ENCODE assay signal across 15 cellular contexts in genomic region chr5:124034301-124034700, GRCh38.
"Had no signal": no experiment of that assay in that cellular context is flagged by ENCODE, and none has a peak within 500 bp of the region (broad histone marks: within the 10 kb centered on the region; RNA-seq: fewer than 3 reads in every experiment).

No MANE protein-coding gene starts in this region.

- H3K27ac ChIP-seq: ascending aorta, breast epithelium, epithelial cell of prostate, heart right ventricle, ovary, tibial artery, uterus had no signal

- DNase-seq: activated CD4-positive, alpha-beta T cell treated with anti-CD3 and anti-CD28 coated beads for 1 hour; activated CD4-positive, alpha-beta T cell treated with anti-CD3 and anti-CD28 coated beads, Interleukin-2, amount 50 U/mL, for 48 hours; activated naive CD4-positive, alpha-beta T cell treated with anti-CD3 and anti-CD28 coated beads for 36 hours; activated naive CD8-positive, alpha-beta T cell treated with anti-CD3 and anti-CD28 coated beads, Interleukin-2, amount 50 U/mL, for 24 hours; foreskin melanocyte; heart right ventricle; left colon; ovary; stimulated activated CD4-positive, alpha-beta T cell treated with anti-CD3 and anti-CD28 coated beads, Interleukin-1b, Interleukin-23, amount 100 ng/mL, for 48 hours; tibial artery; uterus had no signal

- H3K36me3 ChIP-seq: ascending aorta, breast epithelium, heart right ventricle, ovary, tibial artery had no signal

- H3K4me1 ChIP-seq: ascending aorta, breast epithelium, heart right ventricle, tibial artery, uterus had no signal

- H3K9me3 ChIP-seq: ascending aorta, breast epithelium, heart right ventricle, ovary, tibial artery, uterus had no signal

- H3K4me3 ChIP-seq: ascending aorta, breast epithelium, heart right ventricle, lung, ovary, tibial artery, uterus had no signal

- H3K27me3 ChIP-seq: ascending aorta, breast epithelium, heart right ventricle, ovary, tibial artery, uterus had no signal
